ENCODE assay signal across 1 cellular context in the genomic region with DNA sequence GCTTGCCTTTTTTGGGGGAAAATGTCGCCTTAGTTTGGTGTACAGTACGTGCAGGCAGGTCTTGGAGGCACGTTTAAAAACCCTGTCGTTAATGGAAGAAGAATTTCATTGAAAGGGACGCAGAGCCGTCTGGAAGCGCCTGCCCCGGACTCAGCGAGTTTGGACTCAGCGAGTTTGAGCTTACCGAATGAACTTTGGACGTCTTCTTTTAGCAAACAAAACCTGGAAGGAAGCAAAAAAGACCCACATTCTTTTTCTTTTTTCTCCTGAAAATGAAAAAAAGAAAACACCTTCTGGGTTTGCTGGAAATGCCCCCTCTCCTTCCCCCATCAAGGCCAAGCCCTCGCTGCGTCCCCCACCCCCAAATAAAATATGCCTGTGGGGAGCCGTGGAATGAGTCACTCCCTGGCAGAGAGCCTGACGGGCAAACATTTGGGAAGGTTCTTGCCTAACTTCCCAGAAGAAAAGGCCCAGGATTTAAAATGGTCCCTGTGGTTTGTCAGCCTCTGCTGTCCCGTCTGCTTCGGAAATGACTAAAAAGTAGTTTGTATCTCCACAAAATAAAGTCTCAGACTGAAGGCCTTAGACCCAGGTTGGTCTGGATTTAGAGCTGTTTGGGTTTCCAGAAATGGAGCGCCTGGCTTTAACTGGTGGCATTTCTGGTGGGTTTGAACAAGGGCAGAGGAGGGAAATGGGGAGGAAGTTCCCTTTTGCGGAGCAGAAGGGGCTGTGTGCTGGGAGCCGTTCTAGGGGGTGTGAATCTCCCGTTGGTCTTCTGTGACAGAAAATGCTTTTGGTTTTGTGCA.
TF ChIP-seq lines count a peak whose summit lies in the region.

No MANE protein-coding gene starts in this region.

TF ChIP-seq in HepG2, 621 proteins besides CTCF, POLR2A, EP300 and RAD21 (continued from another document and continues in another):
- TF ChIP-seq, protein P1, sequence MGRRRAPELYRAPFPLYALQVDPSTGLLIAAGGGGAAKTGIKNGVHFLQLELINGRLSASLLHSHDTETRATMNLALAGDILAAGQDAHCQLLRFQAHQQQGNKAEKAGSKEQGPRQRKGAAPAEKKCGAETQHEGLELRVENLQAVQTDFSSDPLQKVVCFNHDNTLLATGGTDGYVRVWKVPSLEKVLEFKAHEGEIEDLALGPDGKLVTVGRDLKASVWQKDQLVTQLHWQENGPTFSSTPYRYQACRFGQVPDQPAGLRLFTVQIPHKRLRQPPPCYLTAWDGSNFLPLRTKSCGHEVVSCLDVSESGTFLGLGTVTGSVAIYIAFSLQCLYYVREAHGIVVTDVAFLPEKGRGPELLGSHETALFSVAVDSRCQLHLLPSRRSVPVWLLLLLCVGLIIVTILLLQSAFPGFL (CRISPR knock-in tag; IDR thresholded peaks at IDR 0.05) = no peak
- TF ChIP-seq, protein P2, sequence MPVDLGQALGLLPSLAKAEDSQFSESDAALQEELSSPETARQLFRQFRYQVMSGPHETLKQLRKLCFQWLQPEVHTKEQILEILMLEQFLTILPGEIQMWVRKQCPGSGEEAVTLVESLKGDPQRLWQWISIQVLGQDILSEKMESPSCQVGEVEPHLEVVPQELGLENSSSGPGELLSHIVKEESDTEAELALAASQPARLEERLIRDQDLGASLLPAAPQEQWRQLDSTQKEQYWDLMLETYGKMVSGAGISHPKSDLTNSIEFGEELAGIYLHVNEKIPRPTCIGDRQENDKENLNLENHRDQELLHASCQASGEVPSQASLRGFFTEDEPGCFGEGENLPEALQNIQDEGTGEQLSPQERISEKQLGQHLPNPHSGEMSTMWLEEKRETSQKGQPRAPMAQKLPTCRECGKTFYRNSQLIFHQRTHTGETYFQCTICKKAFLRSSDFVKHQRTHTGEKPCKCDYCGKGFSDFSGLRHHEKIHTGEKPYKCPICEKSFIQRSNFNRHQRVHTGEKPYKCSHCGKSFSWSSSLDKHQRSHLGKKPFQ (CRISPR knock-in tag; IDR thresholded peaks at IDR 0.05; ENCODE audit: insufficient replicate concordance) = no peak
- no peak for TF ChIP-seq ZNF775 (CRISPR knock-in tag; IDR thresholded peaks at IDR 0.05; ENCODE audit: borderline replicate concordance)
- no peak for TF ChIP-seq NFATC3 (CRISPR knock-in tag; IDR thresholded peaks at IDR 0.05)
- TF ChIP-seq HNRNPL (IDR thresholded peaks at IDR 0.05; ENCODE audit: low read depth, low read length) = no peak
- TF ChIP-seq NFIB (CRISPR knock-in tag; IDR thresholded peaks at IDR 0.05; ENCODE audit: borderline replicate concordance) = no peak
- TF ChIP-seq, protein P3, sequence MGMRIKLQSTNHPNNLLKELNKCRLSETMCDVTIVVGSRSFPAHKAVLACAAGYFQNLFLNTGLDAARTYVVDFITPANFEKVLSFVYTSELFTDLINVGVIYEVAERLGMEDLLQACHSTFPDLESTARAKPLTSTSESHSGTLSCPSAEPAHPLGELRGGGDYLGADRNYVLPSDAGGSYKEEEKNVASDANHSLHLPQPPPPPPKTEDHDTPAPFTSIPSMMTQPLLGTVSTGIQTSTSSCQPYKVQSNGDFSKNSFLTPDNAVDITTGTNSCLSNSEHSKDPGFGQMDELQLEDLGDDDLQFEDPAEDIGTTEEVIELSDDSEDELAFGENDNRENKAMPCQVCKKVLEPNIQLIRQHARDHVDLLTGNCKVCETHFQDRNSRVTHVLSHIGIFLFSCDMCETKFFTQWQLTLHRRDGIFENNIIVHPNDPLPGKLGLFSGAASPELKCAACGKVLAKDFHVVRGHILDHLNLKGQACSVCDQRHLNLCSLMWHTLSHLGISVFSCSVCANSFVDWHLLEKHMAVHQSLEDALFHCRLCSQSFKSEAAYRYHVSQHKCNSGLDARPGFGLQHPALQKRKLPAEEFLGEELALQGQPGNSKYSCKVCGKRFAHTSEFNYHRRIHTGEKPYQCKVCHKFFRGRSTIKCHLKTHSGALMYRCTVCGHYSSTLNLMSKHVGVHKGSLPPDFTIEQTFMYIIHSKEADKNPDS (CRISPR knock-in tag; IDR thresholded peaks at IDR 0.05) = no peak
- TF ChIP-seq, protein P4, sequence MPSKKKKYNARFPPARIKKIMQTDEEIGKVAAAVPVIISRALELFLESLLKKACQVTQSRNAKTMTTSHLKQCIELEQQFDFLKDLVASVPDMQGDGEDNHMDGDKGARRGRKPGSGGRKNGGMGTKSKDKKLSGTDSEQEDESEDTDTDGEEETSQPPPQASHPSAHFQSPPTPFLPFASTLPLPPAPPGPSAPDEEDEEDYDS (CRISPR knock-in tag; IDR thresholded peaks at IDR 0.05) = peak; percentile 10; the same call in 1 of the 2 replicates
- TF ChIP-seq KDM1A (CRISPR knock-in tag; IDR thresholded peaks at IDR 0.05) = no peak
- 0 out of 2 replicates have a peak, but pooled peaks have one; percentile 12 for TF ChIP-seq KLF6 (CRISPR knock-in tag; IDR thresholded peaks at IDR 0.05)
- no peak for TF ChIP-seq RBM39 (IDR thresholded peaks at IDR 0.05; ENCODE audit: low read depth, low read length, poor library complexity, severe bottlenecking)
- TF ChIP-seq NCOA5 (CRISPR knock-in tag; IDR thresholded peaks at IDR 0.05) = no peak
- peak; percentile 24; the same call in 1 of the 2 replicates for TF ChIP-seq HDAC1 (CRISPR knock-in tag; IDR thresholded peaks at IDR 0.05)
- TF ChIP-seq, protein P5, sequence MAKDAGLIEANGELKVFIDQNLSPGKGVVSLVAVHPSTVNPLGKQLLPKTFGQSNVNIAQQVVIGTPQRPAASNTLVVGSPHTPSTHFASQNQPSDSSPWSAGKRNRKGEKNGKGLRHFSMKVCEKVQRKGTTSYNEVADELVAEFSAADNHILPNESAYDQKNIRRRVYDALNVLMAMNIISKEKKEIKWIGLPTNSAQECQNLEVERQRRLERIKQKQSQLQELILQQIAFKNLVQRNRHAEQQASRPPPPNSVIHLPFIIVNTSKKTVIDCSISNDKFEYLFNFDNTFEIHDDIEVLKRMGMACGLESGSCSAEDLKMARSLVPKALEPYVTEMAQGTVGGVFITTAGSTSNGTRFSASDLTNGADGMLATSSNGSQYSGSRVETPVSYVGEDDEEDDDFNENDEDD (CRISPR knock-in tag; IDR thresholded peaks at IDR 0.05; ENCODE audit: borderline replicate concordance) = peak; percentile 24; the same call in 1 of the 2 replicates
- TF ChIP-seq ZFP36L1 (CRISPR knock-in tag; IDR thresholded peaks at IDR 0.05) = 0 out of 2 replicates have a peak, but pooled peaks have one; percentile 20
- TF ChIP-seq, protein P6, sequence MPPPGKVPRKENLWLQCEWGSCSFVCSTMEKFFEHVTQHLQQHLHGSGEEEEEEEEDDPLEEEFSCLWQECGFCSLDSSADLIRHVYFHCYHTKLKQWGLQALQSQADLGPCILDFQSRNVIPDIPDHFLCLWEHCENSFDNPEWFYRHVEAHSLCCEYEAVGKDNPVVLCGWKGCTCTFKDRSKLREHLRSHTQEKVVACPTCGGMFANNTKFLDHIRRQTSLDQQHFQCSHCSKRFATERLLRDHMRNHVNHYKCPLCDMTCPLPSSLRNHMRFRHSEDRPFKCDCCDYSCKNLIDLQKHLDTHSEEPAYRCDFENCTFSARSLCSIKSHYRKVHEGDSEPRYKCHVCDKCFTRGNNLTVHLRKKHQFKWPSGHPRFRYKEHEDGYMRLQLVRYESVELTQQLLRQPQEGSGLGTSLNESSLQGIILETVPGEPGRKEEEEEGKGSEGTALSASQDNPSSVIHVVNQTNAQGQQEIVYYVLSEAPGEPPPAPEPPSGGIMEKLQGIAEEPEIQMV (CRISPR knock-in tag; IDR thresholded peaks at IDR 0.05; ENCODE audit: low read depth) = no peak
- no peak for TF ChIP-seq ZSCAN31 (CRISPR knock-in tag; IDR thresholded peaks at IDR 0.05; ENCODE audit: low read depth)
- no peak for TF ChIP-seq CBFB (CRISPR knock-in tag; IDR thresholded peaks at IDR 0.05)
- no peak for TF ChIP-seq HDAC6 (IDR thresholded peaks at IDR 0.05; ENCODE audit: low read depth, low read length)
- TF ChIP-seq, protein P7, sequence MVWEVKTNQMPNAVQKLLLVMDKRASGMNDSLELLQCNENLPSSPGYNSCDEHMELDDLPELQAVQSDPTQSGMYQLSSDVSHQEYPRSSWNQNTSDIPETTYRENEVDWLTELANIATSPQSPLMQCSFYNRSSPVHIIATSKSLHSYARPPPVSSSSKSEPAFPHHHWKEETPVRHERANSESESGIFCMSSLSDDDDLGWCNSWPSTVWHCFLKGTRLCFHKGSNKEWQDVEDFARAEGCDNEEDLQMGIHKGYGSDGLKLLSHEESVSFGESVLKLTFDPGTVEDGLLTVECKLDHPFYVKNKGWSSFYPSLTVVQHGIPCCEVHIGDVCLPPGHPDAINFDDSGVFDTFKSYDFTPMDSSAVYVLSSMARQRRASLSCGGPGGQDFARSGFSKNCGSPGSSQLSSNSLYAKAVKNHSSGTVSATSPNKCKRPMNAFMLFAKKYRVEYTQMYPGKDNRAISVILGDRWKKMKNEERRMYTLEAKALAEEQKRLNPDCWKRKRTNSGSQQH (CRISPR knock-in tag; IDR thresholded peaks at IDR 0.05; ENCODE audit: low read depth) = 0 out of 2 replicates have a peak, but pooled peaks have one; percentile 6
- TF ChIP-seq ISL2 (CRISPR knock-in tag; IDR thresholded peaks at IDR 0.05) = peak; percentile 71; the same call in 1 of the 2 replicates
- TF ChIP-seq PHF8 (CRISPR knock-in tag; IDR thresholded peaks at IDR 0.05) = no peak
- no peak for TF ChIP-seq ZSCAN21 (CRISPR knock-in tag; IDR thresholded peaks at IDR 0.05; ENCODE audit: borderline replicate concordance)
- TF ChIP-seq KDM4B (CRISPR knock-in tag; IDR thresholded peaks at IDR 0.05) = peak; percentile 7; the same call in 1 of the 2 replicates
- no peak for TF ChIP-seq ZKSCAN1 (IDR thresholded peaks at IDR 0.05; ENCODE audit: low read length)
- TF ChIP-seq FOXC1 (CRISPR knock-in tag; IDR thresholded peaks at IDR 0.05; ENCODE audit: borderline replicate concordance) = no peak
- TF ChIP-seq ZNF616 (CRISPR knock-in tag; IDR thresholded peaks at IDR 0.05; ENCODE audit: low read depth) = no peak
- no peak for TF ChIP-seq U2AF1 (optimal IDR thresholded peaks at IDR 0.05; ENCODE audit: low read depth, low read length)
- no peak for TF ChIP-seq ZNF570 (CRISPR knock-in tag; IDR thresholded peaks at IDR 0.05; ENCODE audit: borderline replicate concordance)
- TF ChIP-seq, protein P8, sequence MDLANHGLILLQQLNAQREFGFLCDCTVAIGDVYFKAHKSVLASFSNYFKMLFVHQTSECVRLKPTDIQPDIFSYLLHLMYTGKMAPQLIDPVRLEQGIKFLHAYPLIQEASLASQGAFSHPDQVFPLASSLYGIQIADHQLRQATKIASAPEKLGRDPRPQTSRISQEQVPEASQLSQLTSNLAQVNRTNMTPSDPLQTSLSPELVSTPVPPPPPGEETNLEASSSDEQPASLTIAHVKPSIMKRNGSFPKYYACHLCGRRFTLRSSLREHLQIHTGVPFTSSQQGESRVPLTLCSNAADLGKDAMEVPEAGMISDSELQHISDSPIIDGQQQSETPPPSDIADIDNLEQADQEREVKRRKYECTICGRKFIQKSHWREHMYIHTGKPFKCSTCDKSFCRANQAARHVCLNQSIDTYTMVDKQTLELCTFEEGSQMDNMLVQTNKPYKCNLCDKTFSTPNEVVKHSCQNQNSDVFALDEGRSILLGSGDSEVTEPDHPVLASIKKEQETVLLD (CRISPR knock-in tag; IDR thresholded peaks at IDR 0.05; ENCODE audit: low read depth) = no peak
- TF ChIP-seq ARNTL (CRISPR knock-in tag; IDR thresholded peaks at IDR 0.05) = no peak
- no peak for TF ChIP-seq ATAD3A (CRISPR knock-in tag; IDR thresholded peaks at IDR 0.05)
- no peak for TF ChIP-seq ZNF841 (CRISPR knock-in tag; IDR thresholded peaks at IDR 0.05; ENCODE audit: borderline replicate concordance)
- TF ChIP-seq DPF2 (CRISPR knock-in tag; IDR thresholded peaks at IDR 0.05; ENCODE audit: borderline replicate concordance, low read depth) = no peak
- TF ChIP-seq, protein P9, sequence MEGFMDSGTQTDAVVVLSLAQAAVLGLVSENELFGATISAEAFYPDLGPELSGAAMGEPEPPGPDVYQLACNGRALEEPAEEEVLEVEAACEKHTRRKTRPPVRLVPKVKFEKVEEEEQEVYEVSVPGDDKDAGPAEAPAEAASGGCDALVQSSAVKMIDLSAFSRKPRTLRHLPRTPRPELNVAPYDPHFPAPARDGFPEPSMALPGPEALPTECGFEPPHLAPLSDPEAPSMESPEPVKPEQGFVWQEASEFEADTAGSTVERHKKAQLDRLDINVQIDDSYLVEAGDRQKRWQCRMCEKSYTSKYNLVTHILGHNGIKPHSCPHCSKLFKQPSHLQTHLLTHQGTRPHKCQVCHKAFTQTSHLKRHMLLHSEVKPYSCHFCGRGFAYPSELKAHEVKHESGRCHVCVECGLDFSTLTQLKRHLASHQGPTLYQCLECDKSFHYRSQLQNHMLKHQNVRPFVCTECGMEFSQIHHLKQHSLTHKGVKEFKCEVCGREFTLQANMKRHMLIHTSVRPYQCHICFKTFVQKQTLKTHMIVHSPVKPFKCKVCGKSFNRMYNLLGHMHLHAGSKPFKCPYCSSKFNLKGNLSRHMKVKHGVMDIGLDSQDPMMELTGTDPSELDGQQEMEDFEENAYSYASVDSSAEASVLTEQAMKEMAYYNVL (CRISPR knock-in tag; IDR thresholded peaks at IDR 0.05; ENCODE audit: borderline replicate concordance) = peak; percentile 69
- TF ChIP-seq ZFP37 (CRISPR knock-in tag; IDR thresholded peaks at IDR 0.05; ENCODE audit: borderline replicate concordance) = no peak
- TF ChIP-seq, protein P10, sequence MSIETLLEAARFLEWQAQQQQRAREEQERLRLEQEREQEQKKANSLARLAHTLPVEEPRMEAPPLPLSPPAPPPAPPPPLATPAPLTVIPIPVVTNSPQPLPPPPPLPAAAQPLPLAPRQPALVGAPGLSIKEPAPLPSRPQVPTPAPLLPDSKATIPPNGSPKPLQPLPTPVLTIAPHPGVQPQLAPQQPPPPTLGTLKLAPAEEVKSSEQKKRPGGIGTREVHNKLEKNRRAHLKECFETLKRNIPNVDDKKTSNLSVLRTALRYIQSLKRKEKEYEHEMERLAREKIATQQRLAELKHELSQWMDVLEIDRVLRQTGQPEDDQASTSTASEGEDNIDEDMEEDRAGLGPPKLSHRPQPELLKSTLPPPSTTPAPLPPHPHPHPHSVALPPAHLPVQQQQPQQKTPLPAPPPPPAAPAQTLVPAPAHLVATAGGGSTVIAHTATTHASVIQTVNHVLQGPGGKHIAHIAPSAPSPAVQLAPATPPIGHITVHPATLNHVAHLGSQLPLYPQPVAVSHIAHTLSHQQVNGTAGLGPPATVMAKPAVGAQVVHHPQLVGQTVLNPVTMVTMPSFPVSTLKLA (IDR thresholded peaks at IDR 0.05) = no peak
- TF ChIP-seq, protein P11, sequence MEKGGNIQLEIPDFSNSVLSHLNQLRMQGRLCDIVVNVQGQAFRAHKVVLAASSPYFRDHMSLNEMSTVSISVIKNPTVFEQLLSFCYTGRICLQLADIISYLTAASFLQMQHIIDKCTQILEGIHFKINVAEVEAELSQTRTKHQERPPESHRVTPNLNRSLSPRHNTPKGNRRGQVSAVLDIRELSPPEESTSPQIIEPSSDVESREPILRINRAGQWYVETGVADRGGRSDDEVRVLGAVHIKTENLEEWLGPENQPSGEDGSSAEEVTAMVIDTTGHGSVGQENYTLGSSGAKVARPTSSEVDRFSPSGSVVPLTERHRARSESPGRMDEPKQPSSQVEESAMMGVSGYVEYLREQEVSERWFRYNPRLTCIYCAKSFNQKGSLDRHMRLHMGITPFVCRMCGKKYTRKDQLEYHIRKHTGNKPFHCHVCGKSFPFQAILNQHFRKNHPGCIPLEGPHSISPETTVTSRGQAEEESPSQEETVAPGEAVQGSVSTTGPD (CRISPR knock-in tag; IDR thresholded peaks at IDR 0.05) = no peak
- TF ChIP-seq DNMT3B (CRISPR knock-in tag; conservative IDR thresholded peaks at IDR 0.05) = no peak
- TF ChIP-seq DMAP1 (CRISPR knock-in tag; IDR thresholded peaks at IDR 0.05) = 0 out of 2 replicates have a peak, but pooled peaks have one; percentile 36
- TF ChIP-seq ZSCAN9 (CRISPR knock-in tag; IDR thresholded peaks at IDR 0.05; ENCODE audit: borderline replicate concordance) = no peak
- no peak for TF ChIP-seq ZNF564 (CRISPR knock-in tag; IDR thresholded peaks at IDR 0.05)
- TF ChIP-seq PRPF4 (IDR thresholded peaks at IDR 0.05; ENCODE audit: low read depth, low read length, poor library complexity, severe bottlenecking) = peak; percentile 43
- 0 out of 2 replicates have a peak, but pooled peaks have one; percentile 23 for TF ChIP-seq ZNF337 (CRISPR knock-in tag; IDR thresholded peaks at IDR 0.05; ENCODE audit: borderline replicate concordance, low read depth)
- TF ChIP-seq KAT8 (CRISPR knock-in tag; IDR thresholded peaks at IDR 0.05) = peak; percentile 54
